Comparison of ENCODE assay signal across 17 cellular contexts in genomic region chr1:21084111-21084510, GRCh38.
DNase-seq lines count a peak whose midpoint lies in the region; ATAC-seq, FAIRE-seq and TF ChIP-seq lines count a peak whose summit lies in the region.
"Had no signal": no experiment of that assay in that cellular context is flagged by ENCODE, and none has a peak within 500 bp of the region (broad histone marks: within the 10 kb centered on the region; RNA-seq: fewer than 3 reads in every experiment).

No MANE protein-coding gene starts in this region.

- H3K4me3 Mint-ChIP-seq in stimulated activated naive CD8-positive, alpha-beta T cell treated with anti-CD3 and anti-CD28 coated beads, Interleukin-15, Interleukin-2, amounts not matched to agents 100 ng/mL and 50 ng/mL, for 24 hours = no peak overlapping the region
- H3K4me3 Mint-ChIP-seq in stimulated activated naive CD8-positive, alpha-beta T cell treated with anti-CD3 and anti-CD28 coated beads, Interleukin-15, amount 100 ng/mL, for 72 hours = no peak overlapping the region
- H3K4me3 Mint-ChIP-seq in central memory CD8-positive, alpha-beta T cell = no peak overlapping the region
- no peak overlapping the region for H3K4me3 Mint-ChIP-seq in natural killer cell

- peaks cover 2 to 3% of the 10 kb centered on the region in 2 donors for H3K36me3 ChIP-seq in small intestine (ENCODE audit: control insufficient read depth in 2 of 2, insufficient read depth in 2 of 2, low read length in 2 of 2)

- no peaks in the 10 kb centered on the region for H3K9me3 ChIP-seq in small intestine (ENCODE audit: control insufficient read depth, low read depth)

- intact Hi-C loops in natural killer cell (cut with micrococcal nuclease) = no loop called here

- no peak for TF ChIP-seq CTCF in natural killer cell (IDR thresholded peaks at IDR 0.05)

- peaks cover 14% of the 10 kb centered on the region for H3K4me1 Mint-ChIP-seq in stimulated activated naive CD8-positive, alpha-beta T cell treated with anti-CD3 and anti-CD28 coated beads, Interleukin-15, Interleukin-2, amounts not matched to agents 100 ng/mL and 50 ng/mL, for 24 hours (ENCODE audit: low read depth)
- H3K4me1 Mint-ChIP-seq in stimulated activated naive CD8-positive, alpha-beta T cell treated with anti-CD3 and anti-CD28 coated beads, Interleukin-15, amount 100 ng/mL, for 72 hours = peaks cover 14% of the 10 kb centered on the region
- H3K4me1 Mint-ChIP-seq in central memory CD8-positive, alpha-beta T cell = peaks cover 15% of the 10 kb centered on the region
- H3K4me1 Mint-ChIP-seq in natural killer cell = peaks cover 15 to 19% of the 10 kb centered on the region in 2 donors

- FAIRE-seq in small intestine (lab: Jason Lieb, UNC) = no peak
- FAIRE-seq: kidney, TTC549 had no signal

- H3K27me3 ChIP-seq in small intestine (ENCODE audit: control insufficient read depth in 2 of 2, insufficient read depth in 2 of 2, low read length in 2 of 2) = no peaks in the 10 kb centered on the region

- no peak for DNase-seq in stimulated activated naive CD8-positive, alpha-beta T cell treated with anti-CD3 and anti-CD28 coated beads, Interleukin-15, amount 100 ng/mL, for 72 hours
- no peak for DNase-seq in central memory CD8-positive, alpha-beta T cell (ENCODE audit: low spot score in 2 of 2)
- DNase-seq in natural killer cell = no peak
- no peak for DNase-seq in small intestine
- DNase-seq in NOMO-1 (lab: John Stamatoyannopoulos, UW; ENCODE audit: unreplicated experiment in 2 of 2) = no peak
- DNase-seq in SKM-1 treated with dmso at 0.1 percent for 144 hours (lab: John Stamatoyannopoulos, UW; ENCODE audit: unreplicated experiment) = no peak
- DNase-seq: activated naive CD4-positive, alpha-beta T cell treated with Interleukin-2 at 50 U/mL for 16 hours; DMS79 treated with DMSO at 0.1 percent for 48 hours; hippocampal formation; kidney; NCI-H1105; NCI-H2081 treated with DMSO at 0.1 percent for 48 hours; NCI-H510A had no signal

- no peaks in the 10 kb centered on the region for H3K27me3 Mint-ChIP-seq in stimulated activated naive CD8-positive, alpha-beta T cell treated with anti-CD3 and anti-CD28 coated beads, Interleukin-15, Interleukin-2, amounts not matched to agents 100 ng/mL and 50 ng/mL, for 24 hours
- H3K27me3 Mint-ChIP-seq in stimulated activated naive CD8-positive, alpha-beta T cell treated with anti-CD3 and anti-CD28 coated beads, Interleukin-15, amount 100 ng/mL, for 72 hours = no peaks in the 10 kb centered on the region
- H3K27me3 Mint-ChIP-seq in central memory CD8-positive, alpha-beta T cell = no peaks in the 10 kb centered on the region
- no peaks in the 10 kb centered on the region for H3K27me3 Mint-ChIP-seq in natural killer cell (ENCODE audit: low read depth in 2 of 2)

- no peak overlapping the region for H3K4me3 ChIP-seq in small intestine (ENCODE audit: low read depth in 1 of 2, low read length in 2 of 2)
- H3K4me3 ChIP-seq: skin epidermis had no signal

- no peaks in the 10 kb centered on the region for H3K4me1 ChIP-seq in small intestine (ENCODE audit: control insufficient read depth in 2 of 2, insufficient read depth in 1 of 2, low read depth in 1 of 2, low read length in 1 of 2)

- no peak for ATAC-seq in stimulated activated naive CD8-positive, alpha-beta T cell treated with anti-CD3 and anti-CD28 coated beads, Interleukin-15, amount 100 ng/mL, for 72 hours
- no peak for ATAC-seq in central memory CD8-positive, alpha-beta T cell (replicated peaks; ENCODE audit: extremely low read depth, poor library complexity, severe bottlenecking)
- ATAC-seq in natural killer cell = peak; percentile 44 to 64 (median 47)
- ATAC-seq in HG03139 (IDR thresholded peaks at IDR 0.05; ENCODE audit: unreplicated experiment) = no peak

- 50 to 59% (median 52%) methylated on average over 3 of the region's 3 CpGs for WGBS in small intestine, 3 donors

- H3K9me3 Mint-ChIP-seq in stimulated activated naive CD8-positive, alpha-beta T cell treated with anti-CD3 and anti-CD28 coated beads, Interleukin-15, Interleukin-2, amounts not matched to agents 100 ng/mL and 50 ng/mL, for 24 hours = no peaks in the 10 kb centered on the region
- peaks cover 0 to 11% of the 10 kb centered on the region in 2 donors for H3K9me3 Mint-ChIP-seq in stimulated activated naive CD8-positive, alpha-beta T cell treated with anti-CD3 and anti-CD28 coated beads, Interleukin-15, amount 100 ng/mL, for 72 hours
- no peaks in the 10 kb centered on the region for H3K9me3 Mint-ChIP-seq in central memory CD8-positive, alpha-beta T cell
- no peaks in the 10 kb centered on the region for H3K9me3 Mint-ChIP-seq in natural killer cell

- no peak overlapping the region for H3K27ac ChIP-seq in small intestine (ENCODE audit: low read depth in 1 of 2, low read length in 1 of 2)

- H3K27ac Mint-ChIP-seq in stimulated activated naive CD8-positive, alpha-beta T cell treated with anti-CD3 and anti-CD28 coated beads, Interleukin-15, Interleukin-2, amounts not matched to agents 100 ng/mL and 50 ng/mL, for 24 hours = peak overlapping the region; percentile 2
- H3K27ac Mint-ChIP-seq in stimulated activated naive CD8-positive, alpha-beta T cell treated with anti-CD3 and anti-CD28 coated beads, Interleukin-15, amount 100 ng/mL, for 72 hours = no peak overlapping the region
- peak overlapping the region; percentile 14 for H3K27ac Mint-ChIP-seq in central memory CD8-positive, alpha-beta T cell (ENCODE audit: low read depth)
- H3K27ac Mint-ChIP-seq in natural killer cell = peak overlapping the region; percentile 9 to 64

- H3K36me3 Mint-ChIP-seq in stimulated activated naive CD8-positive, alpha-beta T cell treated with anti-CD3 and anti-CD28 coated beads, Interleukin-15, Interleukin-2, amounts not matched to agents 100 ng/mL and 50 ng/mL, for 24 hours (ENCODE audit: low read depth) = peaks cover 37% of the 10 kb centered on the region
- peaks cover 15% of the 10 kb centered on the region for H3K36me3 Mint-ChIP-seq in central memory CD8-positive, alpha-beta T cell (ENCODE audit: insufficient read depth)
- H3K36me3 Mint-ChIP-seq in natural killer cell = no peaks in the 10 kb centered on the region

Comparison
In these comparisons a context has a peak if more than half of its experiments do, and no peak if none do; other contexts are left out.
1. H3K27ac Mint-ChIP-seq: peak in stimulated activated naive CD8-positive, alpha-beta T cell treated with anti-CD3 and anti-CD28 coated beads, Interleukin-15, Interleukin-2, amounts not matched to agents 100 ng/mL and 50 ng/mL, for 24 hours (single experiment), central memory CD8-positive, alpha-beta T cell (single experiment) and natural killer cell (2 of 2); none in stimulated activated naive CD8-positive, alpha-beta T cell treated with anti-CD3 and anti-CD28 coated beads, Interleukin-15, amount 100 ng/mL, for 72 hours (0 of 2).
2. ATAC-seq: peak in natural killer cell (3 of 3); none in stimulated activated naive CD8-positive, alpha-beta T cell treated with anti-CD3 and anti-CD28 coated beads, Interleukin-15, amount 100 ng/mL, for 72 hours (single experiment), central memory CD8-positive, alpha-beta T cell (single experiment) and HG03139 (single experiment).